22 cellular contexts compared by ENCODE assay signal in the genomic region with DNA sequence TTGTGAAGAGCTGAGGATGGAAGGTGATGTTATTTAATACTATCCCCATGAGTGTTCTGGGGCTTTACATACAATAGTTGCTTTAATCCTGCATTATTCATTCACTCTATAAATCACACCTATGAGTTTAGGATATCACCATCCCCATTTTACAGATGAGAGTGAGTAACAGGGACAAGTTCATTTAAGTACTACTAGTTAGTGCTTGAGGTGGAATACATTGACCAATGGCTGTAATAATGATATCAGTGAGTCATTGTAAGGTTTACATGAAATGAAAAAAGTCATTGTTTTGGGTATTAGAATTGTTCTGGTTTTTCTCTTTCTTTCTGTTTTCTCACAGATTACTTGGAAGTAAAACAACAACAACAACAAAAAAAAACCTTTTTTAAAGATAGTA. TPM values are rescaled to one million over a fixed set of nuclear protein-coding genes. Genes with fewer than 3 reads are reported as not detected.
DNase-seq lines count a peak whose midpoint lies in the region; FAIRE-seq and TF ChIP-seq lines count a peak whose summit lies in the region.
"Had no signal": no experiment of that assay in that cellular context is flagged by ENCODE, and none has a peak within 500 bp of the region (broad histone marks: within the 10 kb centered on the region; RNA-seq: fewer than 3 reads in every experiment).

No MANE protein-coding gene starts in this region.

- H3K27ac Mint-ChIP-seq in neural progenitor cell: no peak overlapping the region
- H3K27ac Mint-ChIP-seq: H9, immature natural killer cell had no signal

- 0 out of 2 replicates have a peak overlapping the region, but pooled peaks have one; percentile 25 for H3K4me2 ChIP-seq in SK-N-SH
- H3K4me2 ChIP-seq in neural progenitor cell: no peak overlapping the region

- no peak for DNase-seq in SK-N-SH
- DNase-seq in epithelial cell of prostate (ENCODE audit: low read depth, low spot score): peak; percentile 37
- peak; percentile 37 for DNase-seq in renal cortical epithelial cell (ENCODE audit: low read depth)
- DNase-seq in putamen (ENCODE audit: low spot score): no peak
- DNase-seq in neural progenitor cell (ENCODE audit: low spot score): no peak
- no peak for DNase-seq in GM19239 (ENCODE audit: insufficient read length, low spot score)
- DNase-seq: activated effector memory CD4-positive, alpha-beta T cell treated with Interleukin-2 at 50 U/mL for 16 hours; Caco-2; H9; heart left ventricle; immature natural killer cell; lower lobe of right lung; MV-4-11; NCI-H1930; NCI-H446; pancreas; SHP77; T-helper 2 cell had no signal

- H3K27me3 ChIP-seq in SK-N-SH (ENCODE audit: insufficient read depth): no peaks in the 10 kb centered on the region
- H3K27me3 ChIP-seq in neural progenitor cell: no peaks in the 10 kb centered on the region
- H3K27me3 ChIP-seq: BE2C, heart left ventricle, pancreas, vagina had no signal

- H3K79me2 ChIP-seq in SK-N-SH (ENCODE audit: insufficient read depth) (peaks cover 73% of the 10 kb centered on the region), neural progenitor cell (ENCODE audit: low read depth) (no peaks in the 10 kb centered on the region)

- H3K9ac ChIP-seq in SK-N-SH (no peak overlapping the region; the same call in 1 of the 2 replicates), neural progenitor cell (no peak overlapping the region)

- H3K4me1 ChIP-seq in HEK293 (ENCODE audit: control insufficient read depth, insufficient read depth, low read length) (peaks cover 14% of the 10 kb centered on the region), SK-N-SH (ENCODE audit: control insufficient read depth in 1 of 2, insufficient read depth in 2 of 2, low read depth in 1 of 2, low read length in 1 of 2) (peaks cover 4 to 11% of the 10 kb centered on the region in 2 experiments; a peak in 3 of 4 replicates), neural progenitor cell (peaks cover 9% of the 10 kb centered on the region)
- H3K4me1 ChIP-seq: BE2C, Caco-2, pancreas, vagina had no signal

- FAIRE-seq in GM19239 (lab: Jason Lieb, UNC): no peak
- FAIRE-seq: pancreas had no signal

- no peak overlapping the region for H2AFZ ChIP-seq in SK-N-SH (ENCODE audit: low read depth)
- H2AFZ ChIP-seq in neural progenitor cell (replicated peaks): no peak overlapping the region

- TF ChIP-seq CTCF in HEK293 (tag by site-specific recombination; IDR thresholded peaks at IDR 0.05): no peak
- no peak for TF ChIP-seq CTCF in SK-N-SH (IDR thresholded peaks at IDR 0.05)
- TF ChIP-seq CTCF in neural progenitor cell (IDR thresholded peaks at IDR 0.05): no peak

- no peak for TF ChIP-seq EP300 in SK-N-SH (IDR thresholded peaks at IDR 0.05; ENCODE audit: borderline replicate concordance in 1 of 2, low read depth in 1 of 2, low read length in 1 of 2)

- no peaks in the 10 kb centered on the region for H3K9me2 ChIP-seq in SK-N-SH

- no peak overlapping the region for H3K4me3 Mint-ChIP-seq in neural progenitor cell
- H3K4me3 Mint-ChIP-seq: H9, immature natural killer cell had no signal

- H3F3A ChIP-seq in SK-N-SH (replicated peaks; ENCODE audit: insufficient read depth) (peaks cover 20% of the 10 kb centered on the region), neural progenitor cell (ENCODE audit: low read depth) (no peaks in the 10 kb centered on the region)

- H3K4me1 Mint-ChIP-seq in neural progenitor cell: peaks cover 7% of the 10 kb centered on the region
- H3K4me1 Mint-ChIP-seq: immature natural killer cell had no signal

- H3K36me3 ChIP-seq in HEK293 (ENCODE audit: control insufficient read depth in 2 of 2, insufficient read depth in 1 of 2, low read length in 2 of 2) (peaks cover 3 to 7% of the 10 kb centered on the region in 2 experiments), SK-N-SH (replicated peaks in 1 of 2; ENCODE audit: control insufficient read depth in 1 of 2, insufficient read depth in 2 of 2, low read length in 1 of 2) (peaks cover 11 to 39% of the 10 kb centered on the region in 2 experiments), neural progenitor cell (no peaks in the 10 kb centered on the region)
- H3K36me3 ChIP-seq: BE2C, pancreas had no signal

- H3K27me3 Mint-ChIP-seq in neural progenitor cell (ENCODE audit: insufficient read depth, low read depth): peaks cover 5% of the 10 kb centered on the region

- TF ChIP-seq RAD21 in SK-N-SH (IDR thresholded peaks at IDR 0.05; ENCODE audit: low read length): no peak

- H3K4me3 ChIP-seq in HEK293 (ENCODE audit: low read depth, low read length) (no peak overlapping the region), SK-N-SH (ENCODE audit: low read depth in 2 of 2, low read length in 1 of 2) (no peak overlapping the region), neural progenitor cell (no peak overlapping the region)
- H3K4me3 ChIP-seq: coronary artery, heart left ventricle, lower lobe of right lung, pancreas, vagina had no signal

- CTCF ChIA-PET in HEK293 (lab: Yijun Ruan, JAX): no interaction called here
- CTCF ChIA-PET in SK-N-SH (lab: Yijun Ruan, JAX): no interaction called here

- POLR2A ChIA-PET in HEK293 (lab: Yijun Ruan, JAX): no interaction called here
- POLR2A ChIA-PET in SK-N-SH (lab: Yijun Ruan, JAX): no interaction called here

- H3K9me3 Mint-ChIP-seq in neural progenitor cell: peaks cover 32% of the 10 kb centered on the region

- no peaks in the 10 kb centered on the region for H3K9me3 ChIP-seq in HEK293 (ENCODE audit: control insufficient read depth, insufficient read depth, low read depth, low read length)
- H3K9me3 ChIP-seq in SK-N-SH: no peaks in the 10 kb centered on the region; the same call in 1 of the 2 replicates
- H3K9me3 ChIP-seq in neural progenitor cell (ENCODE audit: low read depth): peaks cover 6% of the 10 kb centered on the region
- H3K9me3 ChIP-seq: BE2C, pancreas had no signal

- H3K36me3 Mint-ChIP-seq in neural progenitor cell: peaks cover 40% of the 10 kb centered on the region

- H3K27ac ChIP-seq in HEK293 (ENCODE audit: extremely low read depth, low read depth, low read length) (no peak overlapping the region), SK-N-SH (ENCODE audit: low read depth in 2 of 2, low read length in 1 of 2) (peak overlapping the region; percentile 53 to 85; a peak in 3 of 4 replicates), epithelial cell of prostate (peak overlapping the region; percentile 7), neural progenitor cell (no peak overlapping the region)
- H3K27ac ChIP-seq: lower lobe of right lung, pancreas, vagina had no signal

- H4K20me1 ChIP-seq in SK-N-SH (ENCODE audit: insufficient read depth) (no peaks in the 10 kb centered on the region), neural progenitor cell (ENCODE audit: low read depth) (no peaks in the 10 kb centered on the region)

TF ChIP-seq in HEK293, 187 proteins besides CTCF, POLR2A, EP300 and RAD21:
- TF ChIP-seq ZNF664 (tag by site-specific recombination; IDR thresholded peaks at IDR 0.05) (peak; percentile 83; the same call in 1 of the 2 replicates), ZNF140 (tag by site-specific recombination; IDR thresholded peaks at IDR 0.05) (no peak)

TF ChIP-seq in SK-N-SH, 30 proteins besides CTCF, POLR2A, EP300 and RAD21:
- no peak for TF ChIP-seq SIN3A (IDR thresholded peaks at IDR 0.05; ENCODE audit: borderline replicate concordance, low read depth, low read length)
- no peak for TF ChIP-seq MEF2A (IDR thresholded peaks at IDR 0.05; ENCODE audit: borderline replicate concordance, low read depth)
- no peak for TF ChIP-seq RCOR1 (IDR thresholded peaks at IDR 0.05; ENCODE audit: low read length)
- TF ChIP-seq NRF1 (IDR thresholded peaks at IDR 0.05; ENCODE audit: low read depth, low read length): no peak
- TF ChIP-seq TCF12 (IDR thresholded peaks at IDR 0.05): no peak
- TF ChIP-seq POLR2AphosphoS5 (IDR thresholded peaks at IDR 0.05; ENCODE audit: low read depth, low read length): no peak
- TF ChIP-seq, protein P1, sequence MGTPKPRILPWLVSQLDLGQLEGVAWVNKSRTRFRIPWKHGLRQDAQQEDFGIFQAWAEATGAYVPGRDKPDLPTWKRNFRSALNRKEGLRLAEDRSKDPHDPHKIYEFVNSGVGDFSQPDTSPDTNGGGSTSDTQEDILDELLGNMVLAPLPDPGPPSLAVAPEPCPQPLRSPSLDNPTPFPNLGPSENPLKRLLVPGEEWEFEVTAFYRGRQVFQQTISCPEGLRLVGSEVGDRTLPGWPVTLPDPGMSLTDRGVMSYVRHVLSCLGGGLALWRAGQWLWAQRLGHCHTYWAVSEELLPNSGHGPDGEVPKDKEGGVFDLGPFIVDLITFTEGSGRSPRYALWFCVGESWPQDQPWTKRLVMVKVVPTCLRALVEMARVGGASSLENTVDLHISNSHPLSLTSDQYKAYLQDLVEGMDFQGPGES (IDR thresholded peaks at IDR 0.05; ENCODE audit: low read depth, low read length): no peak
- no peak for TF ChIP-seq TEAD4 (IDR thresholded peaks at IDR 0.05; ENCODE audit: borderline replicate concordance, insufficient read depth)
- TF ChIP-seq EZH2phosphoT487 (IDR thresholded peaks at IDR 0.05; ENCODE audit: borderline replicate concordance, low read depth): no peak
- TF ChIP-seq CHD2 (IDR thresholded peaks at IDR 0.05; ENCODE audit: low read length, partially characterized antibody): no peak
- TF ChIP-seq, protein P2, sequence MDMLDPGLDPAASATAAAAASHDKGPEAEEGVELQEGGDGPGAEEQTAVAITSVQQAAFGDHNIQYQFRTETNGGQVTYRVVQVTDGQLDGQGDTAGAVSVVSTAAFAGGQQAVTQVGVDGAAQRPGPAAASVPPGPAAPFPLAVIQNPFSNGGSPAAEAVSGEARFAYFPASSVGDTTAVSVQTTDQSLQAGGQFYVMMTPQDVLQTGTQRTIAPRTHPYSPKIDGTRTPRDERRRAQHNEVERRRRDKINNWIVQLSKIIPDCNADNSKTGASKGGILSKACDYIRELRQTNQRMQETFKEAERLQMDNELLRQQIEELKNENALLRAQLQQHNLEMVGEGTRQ (IDR thresholded peaks at IDR 0.05; ENCODE audit: borderline replicate concordance, low read depth, low read length): no peak
- no peak for TF ChIP-seq GABPA (IDR thresholded peaks at IDR 0.05; ENCODE audit: low read depth)
TF ChIP-seq in SK-N-SH: peak in this region for 0.

RNA-seq across cellular contexts. Expression of a gene that starts 42.5 kb away (rescaled TPM):
- 19.2 and 23.8 TPM in 2 replicates for polyA plus RNA-seq in SK-N-SH (2012; rRNA removed)
- 11.4 and 13.0 TPM in 2 replicates for polyA plus RNA-seq in SK-N-SH (2012; cell fraction: cytosol; rRNA removed)
- 58.0 and 76.7 TPM in 2 replicates for polyA plus RNA-seq in SK-N-SH (2012; cell fraction: nucleus; rRNA removed)
- total RNA-seq in renal cortical epithelial cell: 14.8 and 44.0 TPM in 2 replicates
- total RNA-seq in neural progenitor cell (ENCODE audit: low replicate concordance): 7.5 and 11.9 TPM in 2 replicates

Comparison
In these comparisons a context has a peak if more than half of its experiments do, and no peak if none do; other contexts are left out.
1. H3K27ac ChIP-seq: peak in SK-N-SH (2 of 2) and epithelial cell of prostate (single experiment); none in HEK293 (single experiment) and neural progenitor cell (single experiment).
2. DNase-seq: peak in epithelial cell of prostate (single experiment) and renal cortical epithelial cell (single experiment); none in SK-N-SH (single experiment), putamen (single experiment), neural progenitor cell (single experiment) and GM19239 (single experiment).